Comparison of ENCODE assay signal across 22 cellular contexts in the genomic region with DNA sequence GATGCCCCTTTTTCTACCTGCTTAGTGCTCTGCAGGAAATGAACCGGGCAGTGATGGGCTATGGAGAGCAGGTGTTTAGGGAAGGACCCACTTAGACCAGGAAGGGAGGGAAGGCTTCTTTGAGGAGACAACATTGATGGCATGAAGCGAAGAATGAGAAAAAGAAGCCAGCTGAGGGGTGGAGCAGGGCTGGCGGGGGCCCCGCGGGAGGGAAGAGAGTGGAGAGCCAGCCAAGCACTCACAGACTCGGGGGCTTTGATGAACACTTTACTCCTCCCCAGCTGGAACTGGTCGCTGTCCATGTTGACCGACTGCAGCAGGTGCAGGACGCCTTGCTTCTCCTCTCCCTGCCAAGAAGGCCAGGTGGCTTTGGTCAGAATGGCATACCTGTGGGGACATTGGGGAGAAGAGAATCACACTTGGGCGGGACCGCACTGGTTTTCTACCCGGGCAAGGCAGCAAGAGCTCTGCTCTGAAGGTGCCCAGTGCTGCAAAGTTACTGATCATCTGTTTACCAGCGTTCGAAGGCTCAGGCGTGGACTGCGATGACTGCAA. TPM values are rescaled to one million over a fixed set of nuclear protein-coding genes. Genes with fewer than 3 reads are reported as not detected.
A peak's percentile ranks its signal among the peaks of the same experiment; 100 is the strongest.
DNase-seq lines count a peak whose midpoint lies in the region; FAIRE-seq and TF ChIP-seq lines count a peak whose summit lies in the region.
"Had no signal": no experiment of that assay in that cellular context is flagged by ENCODE, and none has a peak within 500 bp of the region (broad histone marks: within the 10 kb centered on the region; RNA-seq: fewer than 3 reads in every experiment).

No MANE protein-coding gene starts in this region.

- H2AFZ ChIP-seq in astrocyte (ENCODE audit: low read depth, low read length): no peak overlapping the region
- no peak overlapping the region for H2AFZ ChIP-seq in neuronal stem cell (ENCODE audit: low read length)

- H2BK12ac ChIP-seq in neuronal stem cell (ENCODE audit: low read length): no peak overlapping the region

- H3K27me3 Mint-ChIP-seq in Calu3 (ENCODE audit: unreplicated experiment) (no peaks in the 10 kb centered on the region), astrocyte (ENCODE audit: low read depth, unreplicated experiment) (no peaks in the 10 kb centered on the region)

- no peak overlapping the region for H3K23ac ChIP-seq in neuronal stem cell (ENCODE audit: low read depth, low read length, poor library complexity)

- H3K9me3 Mint-ChIP-seq in Calu3 (ENCODE audit: low read depth, unreplicated experiment) (no peaks in the 10 kb centered on the region), astrocyte (ENCODE audit: unreplicated experiment) (peaks cover 2% of the 10 kb centered on the region)

- H3K27ac ChIP-seq in astrocyte (ENCODE audit: low read depth, low read length) (no peak overlapping the region), neuronal stem cell (replicated peaks; ENCODE audit: low read length) (no peak overlapping the region)
- H3K27ac ChIP-seq: VCaP had no signal

- no peak overlapping the region for H3K4me3 ChIP-seq in astrocyte (ENCODE audit: insufficient read depth, low read depth, low read length)
- no peak overlapping the region for H3K4me3 ChIP-seq in neuronal stem cell (ENCODE audit: low read length in 2 of 2)
- H3K4me3 ChIP-seq: pancreas had no signal

- peaks cover 29% of the 10 kb centered on the region for H3K4me1 ChIP-seq in astrocyte (ENCODE audit: insufficient read depth, low read length)
- H3K4me1 ChIP-seq in neuronal stem cell (ENCODE audit: control insufficient read depth in 2 of 2, insufficient read depth in 1 of 2, low read depth in 1 of 2, low read length in 2 of 2): peaks cover 0 to 2% of the 10 kb centered on the region in 2 donors
- H3K4me1 ChIP-seq: pancreas had no signal

- no peaks in the 10 kb centered on the region for H4K20me1 ChIP-seq in astrocyte (ENCODE audit: insufficient read depth, low read length)

- no peak for TF ChIP-seq CTCF in Calu3 (IDR thresholded peaks at IDR 0.05; ENCODE audit: unreplicated experiment)
- TF ChIP-seq CTCF in astrocyte (IDR thresholded peaks at IDR 0.05; ENCODE audit: insufficient read depth, low read depth, low read length): no peak

- no TSS peak for BruUV-seq in Calu3 (replicated peaks; lab: Mats Ljungman, UMichigan)

- no peak overlapping the region for H2AK5ac ChIP-seq in neuronal stem cell (ENCODE audit: low read depth, low read length)

- H3K14ac ChIP-seq in neuronal stem cell (ENCODE audit: low read length): no peak overlapping the region

- H3K4me1 Mint-ChIP-seq in Calu3 (ENCODE audit: low read depth, unreplicated experiment) (peaks cover 14% of the 10 kb centered on the region), astrocyte (ENCODE audit: low read depth, unreplicated experiment) (peaks cover 10% of the 10 kb centered on the region)

- H3K4ac ChIP-seq in neuronal stem cell (ENCODE audit: low read length): no peak overlapping the region

- H3K79me1 ChIP-seq in neuronal stem cell (ENCODE audit: low read depth, low read length): no peaks in the 10 kb centered on the region

- no peaks in the 10 kb centered on the region for H3K79me2 ChIP-seq in astrocyte (ENCODE audit: insufficient read depth, low read length)

- H2BK15ac ChIP-seq in neuronal stem cell (ENCODE audit: low read length): peak overlapping the region; percentile 45

- CTCF ChIA-PET in Calu3 (lab: Charles Lee): no interaction called here

- DNase-seq in Calu3 (no peak), NCI-H2196 treated with DMSO at 0.1 percent for 48 hours (lab: John Stamatoyannopoulos, UW; ENCODE audit: unreplicated experiment) (peak; percentile 34), astrocyte (ENCODE audit: low read depth) (no peak), neuronal stem cell (ENCODE audit: low spot score) (no peak), GM19240 (ENCODE audit: insufficient read length, low spot score) (no peak), A172 (ENCODE audit: low spot score) (no peak), NCI-H1048 (lab: John Stamatoyannopoulos, UW) (no peak), RKO (ENCODE audit: low spot score) (no peak)
- DNase-seq: activated CD4-positive, alpha-beta memory T cell treated with anti-CD3 and anti-CD28 coated beads for 36 hours; activated naive CD4-positive, alpha-beta T cell treated with anti-CD3 and anti-CD28 coated beads for 36 hours; activated T-cell treated with anti-CD3 and anti-CD28 coated beads, Interleukin-2, amount 50 U/mL, for 1 hour; cortex of kidney; H7; NCI-H1417 treated with DMSO at 0.1 percent for 48 hours; NCI-H446 treated with DMSO at 0.1 percent for 48 hours; pancreas; stimulated activated CD4-positive, alpha-beta T cell treated with anti-CD3 and anti-CD28 coated beads, Interleukin-2, amount 100 ng/mL, for 24 hours; T-helper 17 cell had no signal

- H3K27ac Mint-ChIP-seq in Calu3 (ENCODE audit: unreplicated experiment): peak overlapping the region; percentile 18
- H3K27ac Mint-ChIP-seq in astrocyte (ENCODE audit: unreplicated experiment): no peak overlapping the region
- H3K27ac Mint-ChIP-seq: activated CD4-positive, alpha-beta memory T cell treated with anti-CD3 and anti-CD28 coated beads for 36 hours; activated naive CD4-positive, alpha-beta T cell treated with anti-CD3 and anti-CD28 coated beads for 36 hours; stimulated activated naive CD8-positive, alpha-beta T cell treated with anti-CD3 and anti-CD28 coated beads, Interleukin-15, Interleukin-2, amounts not matched to agents 100 ng/mL and 50 ng/mL, for 24 hours; T-helper 17 cell had no signal

- H4K8ac ChIP-seq in neuronal stem cell (ENCODE audit: low read depth, low read length): no peak overlapping the region

- H3K4me3 Mint-ChIP-seq in Calu3 (ENCODE audit: low read depth, unreplicated experiment) (no peak overlapping the region), astrocyte (ENCODE audit: unreplicated experiment) (peak overlapping the region; percentile 30)
- H3K4me3 Mint-ChIP-seq: activated CD4-positive, alpha-beta memory T cell treated with anti-CD3 and anti-CD28 coated beads for 36 hours; activated naive CD4-positive, alpha-beta T cell treated with anti-CD3 and anti-CD28 coated beads for 36 hours; stimulated activated naive CD8-positive, alpha-beta T cell treated with anti-CD3 and anti-CD28 coated beads, Interleukin-15, Interleukin-2, amounts not matched to agents 100 ng/mL and 50 ng/mL, for 24 hours; T-helper 17 cell had no signal

- no peak for FAIRE-seq in astrocyte (lab: Jason Lieb, UNC)
- FAIRE-seq: pancreas had no signal

- H3K9me3 ChIP-seq in astrocyte (ENCODE audit: insufficient read depth, low read depth, low read length) (no peaks in the 10 kb centered on the region), neuronal stem cell (replicated peaks in 1 of 2; ENCODE audit: control insufficient read depth in 2 of 2, insufficient read depth in 1 of 2, low read depth in 1 of 2, low read length in 2 of 2) (peaks cover 3 to 13% of the 10 kb centered on the region in 2 donors)
- H3K9me3 ChIP-seq: pancreas had no signal

- no peak overlapping the region for H2BK120ac ChIP-seq in neuronal stem cell (ENCODE audit: low read depth, low read length)

- WGBS in neuronal stem cell (ENCODE audit: extremely low coverage in 2 of 2, insufficient read length in 2 of 2, insufficient replicate concordance in 1 of 2), 2 donors: no CpG with 5 or more reads among the region's 16 CpGs

- no peak overlapping the region for H3K9ac ChIP-seq in astrocyte (ENCODE audit: low read length)
- H3K9ac ChIP-seq in neuronal stem cell (ENCODE audit: low read depth, low read length, poor library complexity): no peak overlapping the region

- intact Hi-C loops in Calu3 (cut with micrococcal nuclease; ENCODE audit: unreplicated experiment): loop anchor here (5.0 to 10.0 kb wide), 2 partner anchors 197 to 314 kb away; a partner anchor contains a TSS

- no peaks in the 10 kb centered on the region for H3K27me3 ChIP-seq in astrocyte (ENCODE audit: insufficient read depth, low read length)
- no peaks in the 10 kb centered on the region for H3K27me3 ChIP-seq in neuronal stem cell (ENCODE audit: control insufficient read depth in 3 of 3, insufficient read depth in 3 of 3, low read depth in 1 of 3, low read length in 3 of 3)
- H3K27me3 ChIP-seq: pancreas had no signal

- H4K91ac ChIP-seq in neuronal stem cell (ENCODE audit: low read depth, low read length, poor library complexity): no peak overlapping the region

- H2BK5ac ChIP-seq in neuronal stem cell (ENCODE audit: low read length): no peak overlapping the region

- H3K36me3 Mint-ChIP-seq in Calu3 (ENCODE audit: insufficient read depth, unreplicated experiment) (peaks cover 86% of the 10 kb centered on the region), astrocyte (ENCODE audit: low read depth, unreplicated experiment) (peaks cover 34% of the 10 kb centered on the region)
- H3K36me3 Mint-ChIP-seq: activated CD4-positive, alpha-beta memory T cell treated with anti-CD3 and anti-CD28 coated beads for 36 hours had no signal

- H3K18ac ChIP-seq in neuronal stem cell (ENCODE audit: low read length): peak overlapping the region; percentile 21

- H3K36me3 ChIP-seq in astrocyte (ENCODE audit: insufficient read depth, low read length): peaks cover 14% of the 10 kb centered on the region
- peaks cover 0 to 10% of the 10 kb centered on the region in 2 donors for H3K36me3 ChIP-seq in neuronal stem cell (replicated peaks in 1 of 2; ENCODE audit: control insufficient read depth in 2 of 2, insufficient read depth in 2 of 2, low read length in 2 of 2)

- H3K4me2 ChIP-seq in astrocyte (ENCODE audit: low read length) (no peak overlapping the region), neuronal stem cell (ENCODE audit: insufficient read depth, low read length, poor library complexity, severe bottlenecking) (no peak overlapping the region)

RNA-seq across cellular contexts. Expression of a gene that starts 28.4 kb away (rescaled TPM):
- total RNA-seq in Calu3 (2022) (not detected in 2 replicates), astrocyte (not detected in 2 replicates)
- polyA plus RNA-seq in neuronal stem cell (2013, experiment 1 of 2): 0.07 TPM
- polyA plus RNA-seq in neuronal stem cell (2013, experiment 2 of 2): 0.11 TPM
- total RNA-seq in A172 (2014; rRNA removed; shearing (Covaris generic)): not detected in 2 replicates
- total RNA-seq: activated CD4-positive, alpha-beta memory T cell treated with anti-CD3 and anti-CD28 coated beads for 36 hours; activated naive CD4-positive, alpha-beta T cell treated with anti-CD3 and anti-CD28 coated beads for 36 hours; H7; lower leg skin; pancreas; sciatic nerve; T-helper 17 cell had no signal
- polyA plus RNA-seq: pancreas had no signal
